In genomic region chr3:80192871-80193270, GRCh38 we compare ENCODE assay signal across 18 cellular contexts.
"Had no signal": no experiment of that assay in that cellular context is flagged by ENCODE, and none has a peak within 500 bp of the region (broad histone marks: within the 10 kb centered on the region; RNA-seq: fewer than 3 reads in every experiment).

No MANE protein-coding gene starts in this region.

- H3K4me1 ChIP-seq: body of pancreas, parathyroid adenoma, testis, upper lobe of left lung had no signal

- H3K27me3 ChIP-seq: body of pancreas, sigmoid colon, stomach, testis, upper lobe of left lung had no signal

- H3K27ac ChIP-seq: body of pancreas, parathyroid adenoma, sigmoid colon, stomach, testis, upper lobe of left lung, WERI-Rb-1 had no signal

- ATAC-seq: body of pancreas; effector memory CD8-positive, alpha-beta T cell; left lobe of liver; mucosa of descending colon; naive thymus-derived CD4-positive, alpha-beta T cell had no signal

- H3K79me2 ChIP-seq: parathyroid adenoma had no signal

- H3K9me3 ChIP-seq: body of pancreas, mucosa of descending colon, sigmoid colon, testis, upper lobe of left lung had no signal

- H3K4me3 ChIP-seq: body of pancreas, mucosa of descending colon, sigmoid colon, stomach, testis, upper lobe of left lung had no signal

- FAIRE-seq: keratinocyte had no signal

- H2AFZ ChIP-seq: parathyroid adenoma had no signal

- DNase-seq: activated CD4-positive, alpha-beta memory T cell treated with anti-CD3 and anti-CD28 coated beads for 36 hours; activated naive CD4-positive, alpha-beta T cell treated with anti-CD3 and anti-CD28 coated beads, Interleukin-2, amount 10 ng/mL, durations not matched to agents 7 days and 5 days; activated T-cell treated with anti-CD3 and anti-CD28 coated beads, Interleukin-2, amount 50 U/mL, for 24 hours; body of pancreas; cerebellar nuclear complex; effector memory CD8-positive, alpha-beta T cell; mucosa of descending colon; naive thymus-derived CD4-positive, alpha-beta T cell; sigmoid colon; stimulated activated CD4-positive, alpha-beta T cell treated with anti-CD3 and anti-CD28 coated beads, Interleukin-12 subunit alpha, Interleukin-12 subunit beta, amount 100 ng/mL, for 4 hours; stimulated activated CD4-positive, alpha-beta T cell treated with anti-CD3 and anti-CD28 coated beads, Interleukin-2, amount 100 ng/mL, for 24 hours; stomach; testis; upper lobe of left lung; WERI-Rb-1 had no signal

- H3K36me3 ChIP-seq: sigmoid colon, stomach, upper lobe of left lung, WERI-Rb-1 had no signal
